In the genomic region with DNA sequence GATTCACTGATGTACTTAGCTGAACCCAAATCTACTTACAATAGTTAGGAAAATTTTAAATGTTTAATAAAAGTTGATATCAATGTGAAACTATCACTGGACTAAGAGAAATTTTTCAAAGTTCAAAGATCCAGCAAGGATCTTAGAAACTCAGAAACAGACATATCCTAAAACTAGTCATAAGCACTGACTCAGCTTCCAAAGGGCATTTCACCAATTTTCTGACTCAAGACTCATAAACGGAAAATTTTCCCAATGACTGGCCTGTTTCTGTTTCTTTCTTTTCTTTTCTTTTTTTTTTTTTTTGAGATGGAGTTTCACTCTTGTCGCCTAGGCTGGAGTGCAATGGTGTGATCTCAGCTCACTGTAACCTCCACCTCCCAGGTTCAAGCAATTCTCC, we compare ENCODE assay signal across 14 cellular contexts.
DNase-seq lines count a peak whose midpoint lies in the region; ATAC-seq, FAIRE-seq and TF ChIP-seq lines count a peak whose summit lies in the region.
"Had no signal": no experiment of that assay in that cellular context is flagged by ENCODE, and none has a peak within 500 bp of the region (broad histone marks: within the 10 kb centered on the region; RNA-seq: fewer than 3 reads in every experiment).

No MANE protein-coding gene starts in this region.

- H3K9me2 ChIP-seq in MM.1S (replicated peaks; ENCODE audit: insufficient read depth, low read length): no peaks in the 10 kb centered on the region

- H3K36me3 ChIP-seq in MM.1S (replicated peaks; ENCODE audit: insufficient read depth, low read length): no peaks in the 10 kb centered on the region

- CTCF ChIA-PET in A549 (lab: Yijun Ruan, JAX): no interaction called here

- H3K4me2 ChIP-seq in A549 (peak overlapping the region; percentile 33), MM.1S (ENCODE audit: low read depth, low read length) (no peak overlapping the region)

- DNase-seq in A549 (ENCODE audit: low read depth in 1 of 2, low spot score in 1 of 2) (peak in 1 of 2 experiments; percentile 13), HCEC 1CT (peak; percentile 85), astrocyte of the hippocampus (ENCODE audit: low read depth, low spot score) (peak; percentile 41), kidney tubule cell (ENCODE audit: low spot score) (peak; percentile 70), D721Med (ENCODE audit: insufficient read length, low spot score) (no peak), NCI-H2227 treated with DMSO at 0.1 percent for 48 hours (lab: John Stamatoyannopoulos, UW) (no peak), left ventricle myocardium superior (no peak), MM.1S (no peak)
- DNase-seq: activated CD8-positive, alpha-beta memory T cell treated with anti-CD3 and anti-CD28 coated beads, Interleukin-2, amount 50 U/mL, for 4 hours; CD4-positive, CD25-positive, alpha-beta regulatory T cell; cortex of kidney; midbrain; NCI-H1417 treated with DMSO at 0.1 percent for 48 hours; right lobe of liver had no signal

- H3K27ac ChIP-seq in A549 (peak overlapping the region in 1 of 2 experiments; percentile 45; a peak in 3 of 6 replicates), MM.1S (ENCODE audit: low read length) (no peak overlapping the region)
- H3K27ac ChIP-seq: right lobe of liver had no signal

- peaks cover 10% of the 10 kb centered on the region; the same call in 2 of the 3 replicates for H3K4me1 ChIP-seq in A549
- no peaks in the 10 kb centered on the region for H3K4me1 ChIP-seq in MM.1S (ENCODE audit: low read length)
- H3K4me1 ChIP-seq: right lobe of liver had no signal

- POLR2A ChIA-PET in A549 (lab: Yijun Ruan, JAX): interaction anchor here (0.7 kb wide), 1 partner anchor 98 kb away, joined by 3 read pairs; no protein-coding TSS in a partner anchor

- intact Hi-C loops in left ventricle myocardium superior (cut with micrococcal nuclease): no loop called here

- no peak for TF ChIP-seq POLR2A in A549 (IDR thresholded peaks at IDR 0.05; ENCODE audit: low read length)

- no peaks in the 10 kb centered on the region for H3K9me3 ChIP-seq in A549
- H3K9me3 ChIP-seq in MM.1S (replicated peaks; ENCODE audit: insufficient read depth, low read length): no peaks in the 10 kb centered on the region
- H3K9me3 ChIP-seq: right lobe of liver had no signal

- no peak overlapping the region for H3K9ac ChIP-seq in MM.1S (ENCODE audit: low read length)

- no peaks in the 10 kb centered on the region for H4K20me1 ChIP-seq in MM.1S (ENCODE audit: insufficient read depth, low read length)

- H3K27me3 ChIP-seq in MM.1S (replicated peaks; ENCODE audit: insufficient read depth, low read length): no peaks in the 10 kb centered on the region
- H3K27me3 ChIP-seq: right lobe of liver had no signal

- TF ChIP-seq CTCF in A549 (IDR thresholded peaks at IDR 0.05): no peak
- no peak for TF ChIP-seq CTCF in D721Med (IDR thresholded peaks at IDR 0.05; ENCODE audit: insufficient read depth, missing control alignments)
- TF ChIP-seq CTCF in MM.1S (IDR thresholded peaks at IDR 0.05; ENCODE audit: low read length): no peak

- no peak for TF ChIP-seq EP300 in A549 (IDR thresholded peaks at IDR 0.05)

- FAIRE-seq in A549 (lab: Jason Lieb, UNC) (no peak), D721Med (lab: Jason Lieb, UNC) (no peak)

- ATAC-seq in A549: peak in 1 of 2 experiments; percentile 40; a peak in 1 of 6 replicates
- ATAC-seq in left ventricle myocardium superior: no peak
- ATAC-seq: right lobe of liver had no signal

- H3K79me2 ChIP-seq in MM.1S (ENCODE audit: low read length): no peaks in the 10 kb centered on the region

- H3K4me3 ChIP-seq in A549: no peak overlapping the region
- no peak overlapping the region for H3K4me3 ChIP-seq in MM.1S (ENCODE audit: low read length)
- H3K4me3 ChIP-seq: right lobe of liver had no signal

- no peaks in the 10 kb centered on the region for H3F3A ChIP-seq in MM.1S (ENCODE audit: insufficient read depth, low read length)

- TF ChIP-seq RAD21 in A549 (conservative IDR thresholded peaks at IDR 0.05 in 1 of 2, IDR thresholded peaks at IDR 0.05 in 1 of 2): no peak

- 63% methylated on average over 2 of the region's 2 CpGs for WGBS in A549 (ENCODE audit: missing lambda C conversion rate)

- H2AFZ ChIP-seq in MM.1S (ENCODE audit: low read length): no peak overlapping the region

TF ChIP-seq in A549, 52 proteins besides CTCF, POLR2A, EP300 and RAD21:
- TF ChIP-seq KDM5A (IDR thresholded peaks at IDR 0.05) (no peak), FOXS1 (CRISPR knock-in tag; IDR thresholded peaks at IDR 0.05) (no peak), MYC (IDR thresholded peaks at IDR 0.05; ENCODE audit: borderline replicate concordance, low read length) (no peak), ATOH8 (CRISPR knock-in tag; IDR thresholded peaks at IDR 0.05; ENCODE audit: low read depth) (no peak), JUNB (IDR thresholded peaks at IDR 0.05) (no peak), SREBF2 (IDR thresholded peaks at IDR 0.05) (no peak), PBX3 (IDR thresholded peaks at IDR 0.05) (no peak), HOXB5 (CRISPR knock-in tag; IDR thresholded peaks at IDR 0.05) (no peak), NR3C1 (IDR thresholded peaks at IDR 0.05) (no peak), PHF8 (IDR thresholded peaks at IDR 0.05; ENCODE audit: borderline replicate concordance, low read depth) (no peak), RNF2 (IDR thresholded peaks at IDR 0.05; ENCODE audit: borderline replicate concordance, low read depth) (no peak), MAX (IDR thresholded peaks at IDR 0.05) (no peak), EHMT2 (IDR thresholded peaks at IDR 0.05; ENCODE audit: low read depth) (no peak), ZNF302 (CRISPR knock-in tag; IDR thresholded peaks at IDR 0.05) (no peak), FOSL2 (IDR thresholded peaks at IDR 0.05) (no peak), FOSL2 (CRISPR knock-in tag; IDR thresholded peaks at IDR 0.05) (no peak)
- TF ChIP-seq, protein P1, sequence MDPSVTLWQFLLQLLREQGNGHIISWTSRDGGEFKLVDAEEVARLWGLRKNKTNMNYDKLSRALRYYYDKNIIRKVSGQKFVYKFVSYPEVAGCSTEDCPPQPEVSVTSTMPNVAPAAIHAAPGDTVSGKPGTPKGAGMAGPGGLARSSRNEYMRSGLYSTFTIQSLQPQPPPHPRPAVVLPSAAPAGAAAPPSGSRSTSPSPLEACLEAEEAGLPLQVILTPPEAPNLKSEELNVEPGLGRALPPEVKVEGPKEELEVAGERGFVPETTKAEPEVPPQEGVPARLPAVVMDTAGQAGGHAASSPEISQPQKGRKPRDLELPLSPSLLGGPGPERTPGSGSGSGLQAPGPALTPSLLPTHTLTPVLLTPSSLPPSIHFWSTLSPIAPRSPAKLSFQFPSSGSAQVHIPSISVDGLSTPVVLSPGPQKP (IDR thresholded peaks at IDR 0.05; ENCODE audit: low read depth, low read length): no peak
- TF ChIP-seq, protein P2, sequence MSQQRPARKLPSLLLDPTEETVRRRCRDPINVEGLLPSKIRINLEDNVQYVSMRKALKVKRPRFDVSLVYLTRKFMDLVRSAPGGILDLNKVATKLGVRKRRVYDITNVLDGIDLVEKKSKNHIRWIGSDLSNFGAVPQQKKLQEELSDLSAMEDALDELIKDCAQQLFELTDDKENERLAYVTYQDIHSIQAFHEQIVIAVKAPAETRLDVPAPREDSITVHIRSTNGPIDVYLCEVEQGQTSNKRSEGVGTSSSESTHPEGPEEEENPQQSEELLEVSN (IDR thresholded peaks at IDR 0.05; ENCODE audit: borderline replicate concordance, low read depth): no peak
- TF ChIP-seq, protein P3, sequence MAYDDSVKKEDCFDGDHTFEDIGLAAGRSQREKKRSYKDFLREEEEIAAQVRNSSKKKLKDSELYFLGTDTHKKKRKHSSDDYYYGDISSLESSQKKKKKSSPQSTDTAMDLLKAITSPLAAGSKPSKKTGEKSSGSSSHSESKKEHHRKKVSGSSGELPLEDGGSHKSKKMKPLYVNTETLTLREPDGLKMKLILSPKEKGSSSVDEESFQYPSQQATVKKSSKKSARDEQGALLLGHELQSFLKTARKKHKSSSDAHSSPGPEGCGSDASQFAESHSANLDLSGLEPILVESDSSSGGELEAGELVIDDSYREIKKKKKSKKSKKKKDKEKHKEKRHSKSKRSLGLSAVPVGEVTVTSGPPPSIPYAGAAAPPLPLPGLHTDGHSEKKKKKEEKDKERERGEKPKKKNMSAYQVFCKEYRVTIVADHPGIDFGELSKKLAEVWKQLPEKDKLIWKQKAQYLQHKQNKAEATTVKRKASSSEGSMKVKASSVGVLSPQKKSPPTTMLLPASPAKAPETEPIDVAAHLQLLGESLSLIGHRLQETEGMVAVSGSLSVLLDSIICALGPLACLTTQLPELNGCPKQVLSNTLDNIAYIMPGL (CRISPR knock-in tag; IDR thresholded peaks at IDR 0.05; ENCODE audit: borderline replicate concordance): no peak
TF ChIP-seq in A549: peak in this region for 0.

Comparison
In these comparisons a context has a peak if more than half of its experiments do, and no peak if none do; other contexts are left out.
1. DNase-seq: peak in HCEC 1CT (single experiment), astrocyte of the hippocampus (single experiment) and kidney tubule cell (single experiment); none in D721Med (single experiment), NCI-H2227 treated with DMSO at 0.1 percent for 48 hours (single experiment), left ventricle myocardium superior (single experiment) and MM.1S (single experiment).